14 cellular contexts compared by ENCODE assay signal in genomic region chr20:10648651-10649050, GRCh38. TPM values are rescaled to one million over a fixed set of nuclear protein-coding genes. Genes with fewer than 3 reads are reported as not detected.
A peak's percentile ranks its signal among the peaks of the same experiment; 100 is the strongest.
DNase-seq lines count a peak whose midpoint lies in the region; ATAC-seq and TF ChIP-seq lines count a peak whose summit lies in the region.
"Had no signal": no experiment of that assay in that cellular context is flagged by ENCODE, and none has a peak within 500 bp of the region (broad histone marks: within the 10 kb centered on the region; RNA-seq: fewer than 3 reads in every experiment).

No MANE protein-coding gene starts in this region.

- no peak overlapping the region for H3K9ac ChIP-seq in adipocyte (ENCODE audit: low read length)

- ATAC-seq in left lung (no peak), GM19035 (IDR thresholded peaks at IDR 0.05; ENCODE audit: unreplicated experiment) (no peak)
- ATAC-seq: activated CD8-positive, alpha-beta T cell treated with anti-CD3 and anti-CD28 coated beads, Interleukin-2, amount 10 ng/mL, durations not matched to agents 7 days and 5 days; stimulated activated naive CD8-positive, alpha-beta T cell treated with anti-CD3 and anti-CD28 coated beads, Interleukin-15, Interleukin-2, amounts not matched to agents 100 U/mL and 50 U/mL, for 24 hours had no signal

- TF ChIP-seq CTCF in GM12865 (IDR thresholded peaks at IDR 0.05; ENCODE audit: insufficient read depth, low read depth, low read length, missing control alignments) (no peak), thyroid gland (IDR thresholded peaks at IDR 0.05) (no peak), left lung (IDR thresholded peaks at IDR 0.05) (no peak)

- peak overlapping the region in 2 of 3 donors; percentile 19 to 25 for H3K27ac ChIP-seq in thyroid gland
- H3K27ac ChIP-seq in left lung, result no peak overlapping the region

- H3K9me3 ChIP-seq in adipocyte (ENCODE audit: control insufficient read depth, low read length) (no peaks in the 10 kb centered on the region), thyroid gland (no peaks in the 10 kb centered on the region), left lung (no peaks in the 10 kb centered on the region)

- no peaks in the 10 kb centered on the region for H3K36me3 Mint-ChIP-seq in activated CD4-positive, alpha-beta memory T cell treated with anti-CD3 and anti-CD28 coated beads for 36 hours
- H3K36me3 Mint-ChIP-seq: activated naive CD4-positive, alpha-beta T cell treated with anti-CD3 and anti-CD28 coated beads, Interleukin-2, amount 10 ng/mL, durations not matched to agents 7 days and 5 days had no signal

- H3K27me3 ChIP-seq in adipocyte (replicated peaks; ENCODE audit: control insufficient read depth, insufficient read depth, low read length) (no peaks in the 10 kb centered on the region), thyroid gland (no peaks in the 10 kb centered on the region), left lung (no peaks in the 10 kb centered on the region)

- TF ChIP-seq POLR2A in thyroid gland (IDR thresholded peaks at IDR 0.05), result no peak

- no peaks in the 10 kb centered on the region for H3K9me3 Mint-ChIP-seq in activated CD4-positive, alpha-beta memory T cell treated with anti-CD3 and anti-CD28 coated beads for 36 hours
- H3K9me3 Mint-ChIP-seq: activated naive CD4-positive, alpha-beta T cell treated with anti-CD3 and anti-CD28 coated beads, Interleukin-2, amount 10 ng/mL, durations not matched to agents 7 days and 5 days had no signal

- POLR2A ChIA-PET in activated CD4-positive, alpha-beta memory T cell treated with anti-CD3 and anti-CD28 coated beads for 36 hours (lab: Charles Lee), result no interaction called here

- no peak overlapping the region for H3K27ac Mint-ChIP-seq in activated CD4-positive, alpha-beta memory T cell treated with anti-CD3 and anti-CD28 coated beads for 36 hours
- H3K27ac Mint-ChIP-seq: activated CD8-positive, alpha-beta T cell treated with anti-CD3 and anti-CD28 coated beads, Interleukin-2, amount 10 ng/mL, durations not matched to agents 7 days and 5 days; activated naive CD4-positive, alpha-beta T cell treated with anti-CD3 and anti-CD28 coated beads, Interleukin-2, amount 10 ng/mL, durations not matched to agents 7 days and 5 days had no signal

- H3K4me3 Mint-ChIP-seq in activated CD4-positive, alpha-beta memory T cell treated with anti-CD3 and anti-CD28 coated beads for 36 hours, result no peak overlapping the region
- H3K4me3 Mint-ChIP-seq: activated CD8-positive, alpha-beta T cell treated with anti-CD3 and anti-CD28 coated beads, Interleukin-2, amount 10 ng/mL, durations not matched to agents 7 days and 5 days; activated naive CD4-positive, alpha-beta T cell treated with anti-CD3 and anti-CD28 coated beads, Interleukin-2, amount 10 ng/mL, durations not matched to agents 7 days and 5 days had no signal

- intact Hi-C loops in thyroid gland (cut with DNase I), result no loop called here
- intact Hi-C loops in activated CD4-positive, alpha-beta memory T cell treated with anti-CD3 and anti-CD28 coated beads for 36 hours (cut with micrococcal nuclease), result no loop called here
- intact Hi-C loops in left lung (cut with DNase I), result no loop called here

- DNase-seq in GM12865 (ENCODE audit: low read depth), result peak; percentile 54
- DNase-seq in adipocyte (ENCODE audit: low read depth), result peak; percentile 96
- peak; percentile 81 for DNase-seq in hepatic stellate cell (ENCODE audit: low spot score)
- DNase-seq in thyroid gland, result no peak
- no peak for DNase-seq in activated CD4-positive, alpha-beta memory T cell treated with anti-CD3 and anti-CD28 coated beads for 36 hours
- no peak for DNase-seq in left lung
- DNase-seq: activated CD8-positive, alpha-beta T cell treated with anti-CD3 and anti-CD28 coated beads, Interleukin-2, amount 10 ng/mL, durations not matched to agents 7 days and 5 days; activated naive CD4-positive, alpha-beta T cell treated with anti-CD3 and anti-CD28 coated beads, Interleukin-2, amount 10 ng/mL, durations not matched to agents 7 days and 5 days; H7; head of caudate nucleus; posterior cingulate gyrus; stimulated activated CD4-positive, alpha-beta T cell treated with anti-CD3 and anti-CD28 coated beads, Interleukin-4, amount 100 ng/mL, for 1 hour; stimulated activated naive CD8-positive, alpha-beta T cell treated with anti-CD3 and anti-CD28 coated beads, Interleukin-15, Interleukin-2, amounts not matched to agents 100 U/mL and 50 U/mL, for 24 hours had no signal

- H3K27me3 Mint-ChIP-seq in activated CD4-positive, alpha-beta memory T cell treated with anti-CD3 and anti-CD28 coated beads for 36 hours, result peaks cover 7% of the 10 kb centered on the region

- H3K4me3 ChIP-seq in GM12865 (ENCODE audit: low read depth, low read length) (no peak overlapping the region), adipocyte (ENCODE audit: low read length) (no peak overlapping the region), thyroid gland (replicated peaks in 1 of 3) (no peak overlapping the region), left lung (no peak overlapping the region)

- H3K36me3 ChIP-seq in adipocyte (ENCODE audit: control insufficient read depth, insufficient read depth, low read length, severe bottlenecking) (peaks cover 89% of the 10 kb centered on the region), thyroid gland (peaks cover 59 to 82% of the 10 kb centered on the region in 2 donors), left lung (peaks cover 0 to 96% of the 10 kb centered on the region in 2 donors)

- no peaks in the 10 kb centered on the region for H3K4me1 Mint-ChIP-seq in activated CD4-positive, alpha-beta memory T cell treated with anti-CD3 and anti-CD28 coated beads for 36 hours (ENCODE audit: low read depth)
- H3K4me1 Mint-ChIP-seq: activated naive CD4-positive, alpha-beta T cell treated with anti-CD3 and anti-CD28 coated beads, Interleukin-2, amount 10 ng/mL, durations not matched to agents 7 days and 5 days had no signal

- CTCF ChIA-PET in activated CD4-positive, alpha-beta memory T cell treated with anti-CD3 and anti-CD28 coated beads for 36 hours (lab: Charles Lee), result no interaction called here

- H3K4me1 ChIP-seq in adipocyte (ENCODE audit: control insufficient read depth, insufficient read depth, low read length) (peaks cover 16% of the 10 kb centered on the region), thyroid gland (peaks cover 17 to 48% of the 10 kb centered on the region in 2 donors), left lung (peaks cover 8 to 13% of the 10 kb centered on the region in 2 donors)

- 89 to 95% methylated on average over 8 of the region's 8 CpGs for WGBS in thyroid gland, 2 donors

RNA-seq across cellular contexts. Expression of gene JAG1, which starts 25.1 kb away (rescaled TPM):
- total RNA-seq in thyroid gland (10 to 100 TPM; 41.2 to 67.9 (median 46.2) TPM), left lung (10 to 100 TPM; 31.2 to 65.0 TPM)
- under 1 TPM; 0.15 to 0.40 TPM for total RNA-seq in activated CD4-positive, alpha-beta memory T cell treated with anti-CD3 and anti-CD28 coated beads for 36 hours

Comparison
In these comparisons a context has a peak if more than half of its experiments do, and no peak if none do; other contexts are left out.
1. DNase-seq: peak in GM12865 (single experiment), adipocyte (single experiment) and hepatic stellate cell (single experiment); none in thyroid gland (0 of 2), activated CD4-positive, alpha-beta memory T cell treated with anti-CD3 and anti-CD28 coated beads for 36 hours (single experiment) and left lung (0 of 2).
2. H3K27ac ChIP-seq: peak in thyroid gland (2 of 3); none in left lung (0 of 2).
3. RNA of gene JAG1, which starts 25.1 kb away (total RNA-seq): 31.2 to 65.0 TPM in left lung and 41.2 to 67.9 TPM in thyroid gland; 0.15 to 0.40 TPM in activated CD4-positive, alpha-beta memory T cell treated with anti-CD3 and anti-CD28 coated beads for 36 hours; every median in the first group is over 10 times any median in the second.